Comparison of ENCODE assay signal across 27 cellular contexts in the genomic region with DNA sequence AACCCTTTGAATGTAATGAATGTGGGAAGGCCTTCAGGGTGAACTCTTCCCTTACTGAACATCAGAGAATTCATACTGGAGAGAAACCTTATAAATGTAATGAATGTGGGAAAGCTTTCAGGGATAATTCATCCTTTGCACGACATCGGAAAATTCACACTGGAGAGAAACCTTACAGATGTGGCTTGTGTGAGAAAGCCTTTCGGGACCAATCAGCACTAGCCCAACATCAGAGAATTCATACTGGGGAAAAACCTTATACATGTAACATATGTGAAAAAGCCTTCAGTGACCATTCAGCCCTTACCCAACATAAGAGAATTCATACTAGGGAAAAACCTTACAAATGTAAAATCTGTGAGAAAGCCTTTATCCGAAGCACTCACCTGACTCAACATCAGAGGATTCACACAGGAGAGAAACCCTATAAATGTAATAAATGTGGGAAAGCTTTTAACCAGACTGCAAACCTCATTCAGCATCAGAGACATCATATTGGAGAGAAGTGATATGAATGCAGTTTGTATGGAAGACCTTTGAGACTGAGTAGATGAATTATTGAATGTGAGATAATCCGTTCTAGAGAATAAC. TPM values are rescaled to one million over a fixed set of nuclear protein-coding genes. Genes with fewer than 3 reads are reported as not detected.
"Had no signal": no experiment of that assay in that cellular context is flagged by ENCODE, and none has a peak within 500 bp of the region (broad histone marks: within the 10 kb centered on the region; RNA-seq: fewer than 3 reads in every experiment).

No MANE protein-coding gene starts in this region.

- H3K27ac ChIP-seq: dorsolateral prefrontal cortex, epithelial cell of prostate, esophagus muscularis mucosa, left ventricle myocardium inferior, neutrophil, psoas muscle, sigmoid colon, skin epidermis, suprapubic skin, thyroid gland had no signal

- H3K27me3 ChIP-seq: dorsolateral prefrontal cortex, esophagus muscularis mucosa, neutrophil, sigmoid colon, suprapubic skin, thyroid gland had no signal

- H3K4me3 ChIP-seq: dorsolateral prefrontal cortex, esophagus muscularis mucosa, left ventricle myocardium inferior, lung, psoas muscle, sigmoid colon, skin epidermis, suprapubic skin, thyroid gland had no signal

- H3K36me3 ChIP-seq: neutrophil had no signal

- DNase-seq: cortex of kidney; dorsolateral prefrontal cortex; effector memory CD4-positive, alpha-beta T cell; foreskin fibroblast; immature natural killer cell; left cardiac atrium; left ventricle myocardium inferior; mesenchymal stem cell; naive thymus-derived CD8-positive, alpha-beta T cell; psoas muscle; sigmoid colon; stimulated activated CD4-positive, alpha-beta T cell treated with anti-CD3 and anti-CD28 coated beads, Interleukin-2, amount 100 ng/mL, for 24 hours; stimulated activated CD4-positive, alpha-beta T cell treated with anti-CD3 and anti-CD28 coated beads, Interleukin-4, amount 100 ng/mL, for 4 hours; stimulated activated naive B cell treated with anti-CD40 and anti-IgM and Interleukin-4, amounts not matched to agents 10 μg/mL and 1 μg/mL and 100 μg/mL, for 72 hours; stimulated activated naive CD8-positive, alpha-beta T cell treated with anti-CD3 and anti-CD28 coated beads, Interleukin-15, amount 100 ng/mL, for 72 hours; thyroid gland had no signal

- H3K27me3 Mint-ChIP-seq: stimulated activated naive B cell treated with anti-CD40 and anti-IgM and Interleukin-4, amounts not matched to agents 10 μg/mL and 1 μg/mL and 100 μg/mL, for 72 hours; stimulated activated naive CD8-positive, alpha-beta T cell treated with anti-CD3 and anti-CD28 coated beads, Interleukin-15, amount 100 ng/mL, for 72 hours; type B pancreatic cell had no signal

- H3K4me1 Mint-ChIP-seq: immature natural killer cell; naive thymus-derived CD8-positive, alpha-beta T cell; stimulated activated naive B cell treated with anti-CD40 and anti-IgM and Interleukin-4, amounts not matched to agents 10 μg/mL and 1 μg/mL and 100 μg/mL, for 72 hours; stimulated activated naive CD8-positive, alpha-beta T cell treated with anti-CD3 and anti-CD28 coated beads, Interleukin-15, amount 100 ng/mL, for 72 hours had no signal

- H3K27ac Mint-ChIP-seq: immature natural killer cell; naive thymus-derived CD8-positive, alpha-beta T cell; stimulated activated naive B cell treated with anti-CD40 and anti-IgM and Interleukin-4, amounts not matched to agents 10 μg/mL and 1 μg/mL and 100 μg/mL, for 72 hours; stimulated activated naive CD8-positive, alpha-beta T cell treated with anti-CD3 and anti-CD28 coated beads, Interleukin-15, amount 100 ng/mL, for 72 hours; type B pancreatic cell had no signal

- FAIRE-seq: keratinocyte, urothelium cell line had no signal

- H3K4me3 Mint-ChIP-seq: immature natural killer cell; stimulated activated naive B cell treated with anti-CD40 and anti-IgM and Interleukin-4, amounts not matched to agents 10 μg/mL and 1 μg/mL and 100 μg/mL, for 72 hours; stimulated activated naive CD8-positive, alpha-beta T cell treated with anti-CD3 and anti-CD28 coated beads, Interleukin-15, amount 100 ng/mL, for 72 hours; type B pancreatic cell had no signal

- H3K4me1 ChIP-seq: esophagus muscularis mucosa, left ventricle myocardium inferior, psoas muscle, sigmoid colon, suprapubic skin, thyroid gland had no signal

RNA-seq across cellular contexts. Expression of a gene that starts 24.6 kb away (rescaled TPM):
- polyA plus RNA-seq: immature natural killer cell; naive thymus-derived CD8-positive, alpha-beta T cell had no signal

RNA-seq across cellular contexts. Expression of a gene that starts 29.6 kb away (rescaled TPM):
- total RNA-seq: esophagus muscularis mucosa; left cardiac atrium; left ventricle myocardium inferior; lung; naive thymus-derived CD8-positive, alpha-beta T cell; osteoblast; psoas muscle; sigmoid colon; thyroid gland had no signal
- polyA plus RNA-seq: immature natural killer cell; keratinocyte; lung; naive thymus-derived CD8-positive, alpha-beta T cell; neural cell; psoas muscle had no signal
